ENCODE assay signal across 9 cellular contexts in genomic region chr10:102661614-102662133, GRCh38. TPM values are rescaled to one million over a fixed set of nuclear protein-coding genes. Genes with fewer than 3 reads are reported as not detected.
A peak's percentile ranks its signal among the peaks of the same experiment; 100 is the strongest.
DNase-seq lines count a peak whose midpoint lies in the region; ATAC-seq and TF ChIP-seq lines count a peak whose summit lies in the region.
"Had no signal": no experiment of that assay in that cellular context is flagged by ENCODE, and none has a peak within 500 bp of the region (broad histone marks: within the 10 kb centered on the region; RNA-seq: fewer than 3 reads in every experiment).

No MANE protein-coding gene starts in this region.

- WGBS in right cardiac atrium: 47% methylated on average over 7 of the region's 7 CpGs

- no peak overlapping the region for H3K9ac ChIP-seq in OCI-LY3 (ENCODE audit: low read length)

- peak overlapping the region; percentile 68; the same call in 1 of the 2 replicates for H3K4me2 ChIP-seq in OCI-LY3 (ENCODE audit: low read length)

- H3K27me3 ChIP-seq in right atrium auricular region (no peaks in the 10 kb centered on the region), OCI-LY3 (ENCODE audit: low read depth, low read length) (no peaks in the 10 kb centered on the region), right cardiac atrium (ENCODE audit: control insufficient read depth, insufficient read depth) (no peaks in the 10 kb centered on the region)

- H3K4me1 ChIP-seq in right atrium auricular region (peaks cover 0 to 35% of the 10 kb centered on the region in 2 donors), OCI-LY3 (ENCODE audit: low read length) (peaks cover 16% of the 10 kb centered on the region), right cardiac atrium (ENCODE audit: control insufficient read depth, insufficient read depth, low read length) (peaks cover 10% of the 10 kb centered on the region)
- H3K4me1 ChIP-seq: Caco-2 had no signal

- H3K79me2 ChIP-seq in OCI-LY3 (ENCODE audit: low read length): no peaks in the 10 kb centered on the region

- DNase-seq in Right ventricle myocardium superior: no peak
- DNase-seq in right atrium auricular region (ENCODE audit: low spot score): no peak
- no peak for DNase-seq in right cardiac atrium
- DNase-seq in NCI-H146 treated with DMSO at 0.1 percent for 48 hours (lab: John Stamatoyannopoulos, UW; ENCODE audit: unreplicated experiment): no peak
- no peak for DNase-seq in occipital lobe (lab: John Stamatoyannopoulos, UW)
- no peak for DNase-seq in stimulated activated CD4-positive, alpha-beta T cell treated with anti-CD3 and anti-CD28 coated beads, Interleukin-4, amount 100 ng/mL, for 4 hours
- DNase-seq: Caco-2 had no signal

- no peak overlapping the region for H2AFZ ChIP-seq in OCI-LY3 (ENCODE audit: low read depth, low read length)

- TF ChIP-seq CTCF in right atrium auricular region (IDR thresholded peaks at IDR 0.05) (no peak), OCI-LY3 (IDR thresholded peaks at IDR 0.05; ENCODE audit: low read depth, low read length) (no peak)

- intact Hi-C loops in Right ventricle myocardium superior (cut with DNase I): no loop called here
- intact Hi-C loops in right cardiac atrium (cut with DNase I): no loop called here

- peak overlapping the region in 1 of 2 donors; percentile 13 for H3K27ac ChIP-seq in right atrium auricular region
- H3K27ac ChIP-seq in OCI-LY3 (ENCODE audit: low read length): no peak overlapping the region
- no peak overlapping the region for H3K27ac ChIP-seq in right cardiac atrium (ENCODE audit: low read length)

- no peaks in the 10 kb centered on the region for H4K20me1 ChIP-seq in OCI-LY3 (ENCODE audit: insufficient read depth, low read length)

- no peaks in the 10 kb centered on the region for H3K9me3 ChIP-seq in right atrium auricular region
- no peaks in the 10 kb centered on the region for H3K9me3 ChIP-seq in OCI-LY3 (ENCODE audit: insufficient read depth, low read length)
- no peaks in the 10 kb centered on the region for H3K9me3 ChIP-seq in right cardiac atrium (ENCODE audit: control insufficient read depth, low read length)
- H3K9me3 ChIP-seq: Caco-2 had no signal

- H3K36me3 ChIP-seq in right atrium auricular region (peaks cover 21% of the 10 kb centered on the region), OCI-LY3 (replicated peaks; ENCODE audit: low read depth, low read length) (no peaks in the 10 kb centered on the region)

- H3K4me3 ChIP-seq in right atrium auricular region: peak overlapping the region in 1 of 2 donors; percentile 6
- no peak overlapping the region for H3K4me3 ChIP-seq in OCI-LY3 (ENCODE audit: low read length)
- no peak overlapping the region for H3K4me3 ChIP-seq in right cardiac atrium (ENCODE audit: low read length)

- ATAC-seq in Right ventricle myocardium superior (ENCODE audit: poor library complexity) (peak; percentile 6), right cardiac atrium (peak; percentile 1 to 17), GM21360 (IDR thresholded peaks at IDR 0.05; ENCODE audit: unreplicated experiment) (no peak)

RNA-seq across cellular contexts. Expression of gene TRIM8, which starts 17.4 kb away (rescaled TPM):
- 103 TPM for total RNA-seq in Right ventricle myocardium superior
- total RNA-seq in right atrium auricular region: 100 to 1,000 TPM; 106 to 125 TPM
- total RNA-seq in right cardiac atrium: 100 to 1,000 TPM; 104 to 120 (median 109) TPM
- polyA plus RNA-seq in right cardiac atrium: 71.4 TPM
- total RNA-seq in occipital lobe: 23.4 TPM

RNA-seq across cellular contexts. Expression of gene ARL3, which starts 52.5 kb away (rescaled TPM):
- total RNA-seq in Right ventricle myocardium superior: 14.1 TPM
- 1 to 10 TPM; 5.7 to 6.4 TPM for total RNA-seq in right atrium auricular region
- total RNA-seq in right cardiac atrium: 10 to 100 TPM; 13.0 to 18.3 (median 14.9) TPM
- polyA plus RNA-seq in right cardiac atrium: 16.3 TPM
- total RNA-seq in occipital lobe: 31.2 TPM

RNA-seq across cellular contexts. Expression of gene SFXN2, which starts 52.8 kb away (rescaled TPM):
- total RNA-seq in Right ventricle myocardium superior (1.7 TPM), right atrium auricular region (1 to 10 TPM in 1 of 2 donors, under 1 TPM in 1; 0.59 to 2.7 TPM), right cardiac atrium (1 to 10 TPM; 1.8 to 4.8 (median 2.4) TPM), occipital lobe (4.8 TPM)
- 1.8 TPM for polyA plus RNA-seq in right cardiac atrium
